Comparison of ENCODE assay signal across 1 cellular context in genomic region chr6:89268776-89269175, GRCh38.
TF ChIP-seq lines count a peak whose summit lies in the region.

No MANE protein-coding gene starts in this region.

TF ChIP-seq in K562, 482 proteins besides CTCF, POLR2A, EP300 and RAD21 (continued from another document):
- TF ChIP-seq TEAD4 (IDR thresholded peaks at IDR 0.05; ENCODE audit: low read length) (peak; percentile 13; the same call in 1 of the 2 replicates), TEAD4 (CRISPR knock-in tag; IDR thresholded peaks at IDR 0.05; ENCODE audit: borderline replicate concordance) (no peak), HES1 (IDR thresholded peaks at IDR 0.05; ENCODE audit: low read depth) (peak; percentile 73; the same call in 1 of the 2 replicates), MAX (CRISPR knock-in tag; IDR thresholded peaks at IDR 0.05) (peak; percentile 79), CREB3 (tag; conservative IDR thresholded peaks at IDR 0.05; ENCODE audit: low read depth) (no peak), USF2 (CRISPR knock-in tag; IDR thresholded peaks at IDR 0.05) (peak; percentile 44), TEAD1 (CRISPR knock-in tag; IDR thresholded peaks at IDR 0.05) (0 out of 4 replicates have a peak, but pooled peaks of 1 of the 2 experiments have one; percentile 22), USF1 (CRISPR knock-in tag; IDR thresholded peaks at IDR 0.05) (peak; percentile 77), TFE3 (CRISPR knock-in tag; IDR thresholded peaks at IDR 0.05) (no peak), FOXO4 (CRISPR knock-in tag; IDR thresholded peaks at IDR 0.05) (no peak), ZBTB1 (CRISPR knock-in tag; IDR thresholded peaks at IDR 0.05; ENCODE audit: borderline replicate concordance, low read depth) (peak; percentile 88; the same call in 1 of the 2 replicates), BHLHE40 (IDR thresholded peaks at IDR 0.05; ENCODE audit: low read length) (peak; percentile 87), MTA1 (IDR thresholded peaks at IDR 0.05; ENCODE audit: borderline replicate concordance) (no peak), SOX6 (IDR thresholded peaks at IDR 0.05) (peak; percentile 70; the same call in 1 of the 2 replicates), SRF (CRISPR knock-in tag; IDR thresholded peaks at IDR 0.05) (no peak), FOXJ3 (CRISPR knock-in tag; IDR thresholded peaks at IDR 0.05) (no peak), SAP30 (IDR thresholded peaks at IDR 0.05; ENCODE audit: borderline replicate concordance, insufficient read depth, low read depth, low read length, poor library complexity, severe bottlenecking) (no peak), NCOA6 (IDR thresholded peaks at IDR 0.05) (no peak), NR2C2 (CRISPR knock-in tag; IDR thresholded peaks at IDR 0.05) (no peak), NR2C2 (tag; IDR thresholded peaks at IDR 0.05) (peak; percentile 27; the same call in 1 of the 2 replicates)
